ENCODE assay signal across 11 cellular contexts in genomic region chr16:29156511-29156910, GRCh38.
DNase-seq lines count a peak whose midpoint lies in the region; ATAC-seq and TF ChIP-seq lines count a peak whose summit lies in the region.
"Had no signal": no experiment of that assay in that cellular context is flagged by ENCODE, and none has a peak within 500 bp of the region (broad histone marks: within the 10 kb centered on the region; RNA-seq: fewer than 3 reads in every experiment).

No MANE protein-coding gene starts in this region.

- POLR2A ChIA-PET in CD4-positive, alpha-beta memory T cell (lab: Charles Lee; ENCODE audit: partially characterized antibody): no interaction called here
- POLR2A ChIA-PET in RWPE1 (lab: Yijun Ruan, JAX; ENCODE audit: low non-redundant PET): no interaction called here

- H3K36me3 Mint-ChIP-seq in CD4-positive, alpha-beta memory T cell: peaks cover 17 to 18% of the 10 kb centered on the region in 2 donors
- no peaks in the 10 kb centered on the region for H3K36me3 Mint-ChIP-seq in osteocyte (ENCODE audit: unreplicated experiment)

- no peak for TF ChIP-seq CTCF in RWPE1 (conservative IDR thresholded peaks at IDR 0.05; ENCODE audit: low read depth)
- TF ChIP-seq CTCF in osteocyte (IDR thresholded peaks at IDR 0.05): no peak
- TF ChIP-seq CTCF in GM13977 (IDR thresholded peaks at IDR 0.05; ENCODE audit: extremely low read depth, insufficient read depth, missing control alignments): no peak
- TF ChIP-seq CTCF in GM10266 (IDR thresholded peaks at IDR 0.05; ENCODE audit: control insufficient read depth, insufficient read depth, low read depth, missing control alignments): no peak

- peaks cover 10 to 47% (median 20%) of the 10 kb centered on the region in 4 donors for H3K4me1 Mint-ChIP-seq in CD4-positive, alpha-beta memory T cell
- H3K4me1 Mint-ChIP-seq in osteocyte (ENCODE audit: unreplicated experiment): peaks cover 53% of the 10 kb centered on the region

- ATAC-seq in GM21619 (IDR thresholded peaks at IDR 0.05; ENCODE audit: unreplicated experiment) (no peak), HG03442 (IDR thresholded peaks at IDR 0.05; ENCODE audit: unreplicated experiment) (no peak)
- ATAC-seq: K562 had no signal

- H3K36me3 ChIP-seq in CD4-positive, alpha-beta memory T cell (ENCODE audit: insufficient read depth, low read length): no peaks in the 10 kb centered on the region
- no peaks in the 10 kb centered on the region for H3K36me3 ChIP-seq in esophagus (ENCODE audit: control insufficient read depth in 2 of 2, insufficient read depth in 2 of 2, low read length in 1 of 2)

- H3K9me3 ChIP-seq in CD4-positive, alpha-beta memory T cell (ENCODE audit: control insufficient read depth in 1 of 2, low read length in 2 of 2): no peaks in the 10 kb centered on the region
- no peaks in the 10 kb centered on the region for H3K9me3 ChIP-seq in esophagus (ENCODE audit: control insufficient read depth in 2 of 2, insufficient read depth in 1 of 2, low read depth in 1 of 2, low read length in 1 of 2)

- CTCF ChIA-PET in CD4-positive, alpha-beta memory T cell (lab: Charles Lee; ENCODE audit: partially characterized antibody): no interaction called here
- CTCF ChIA-PET in RWPE1 (lab: Yijun Ruan, JAX): no interaction called here

- no peak overlapping the region for H3K27ac ChIP-seq in CD4-positive, alpha-beta memory T cell (ENCODE audit: low read depth, low read length)
- H3K27ac ChIP-seq in RWPE1 (peak overlapping the region; percentile 92), esophagus (ENCODE audit: low read depth in 2 of 2, low read length in 1 of 2) (peak overlapping the region; percentile 14 to 17)

- intact Hi-C loops in CD4-positive, alpha-beta memory T cell (cut with micrococcal nuclease): no loop called here

- no peak for DNase-seq in CD4-positive, alpha-beta memory T cell
- DNase-seq in RWPE1 (ENCODE audit: low spot score) (no peak), osteocyte (ENCODE audit: extremely low spot score, unreplicated experiment) (no peak), GM13977 (ENCODE audit: low spot score) (no peak), GM10266 (ENCODE audit: extremely low spot score) (no peak)
- DNase-seq: DND-41, NCI-H82 had no signal

- H3K4me1 ChIP-seq in CD4-positive, alpha-beta memory T cell (ENCODE audit: insufficient read depth, low read length): no peaks in the 10 kb centered on the region
- H3K4me1 ChIP-seq in esophagus (ENCODE audit: control insufficient read depth in 2 of 2, insufficient read depth in 2 of 2, low read length in 1 of 2): peaks cover 0 to 2% of the 10 kb centered on the region in 2 donors

- no peak overlapping the region for H3K4me3 ChIP-seq in CD4-positive, alpha-beta memory T cell (ENCODE audit: low read length in 2 of 2)
- no peak overlapping the region for H3K4me3 ChIP-seq in esophagus (ENCODE audit: low read depth in 1 of 2, low read length in 2 of 2)
- H3K4me3 ChIP-seq: K562 had no signal

- H3K9me3 Mint-ChIP-seq in CD4-positive, alpha-beta memory T cell: no peaks in the 10 kb centered on the region
- no peaks in the 10 kb centered on the region for H3K9me3 Mint-ChIP-seq in osteocyte (ENCODE audit: unreplicated experiment)

- in situ Hi-C loops in GM13977 (cut with MboI; ENCODE audit: low pct_unique_long_range_greater_than_20kb, low sequenced_read_pairs, unreplicated experiment): no loop called here

- H3K27me3 ChIP-seq in CD4-positive, alpha-beta memory T cell (ENCODE audit: insufficient read depth, low read length): no peaks in the 10 kb centered on the region
- H3K27me3 ChIP-seq in esophagus (ENCODE audit: control insufficient read depth in 1 of 2, insufficient read depth in 2 of 2, low read length in 2 of 2): no peaks in the 10 kb centered on the region

- H3K4me3 Mint-ChIP-seq in CD4-positive, alpha-beta memory T cell: peak overlapping the region in 1 of 8 donors; percentile 17
- H3K4me3 Mint-ChIP-seq in osteocyte (ENCODE audit: unreplicated experiment): peak overlapping the region; percentile 12

- no peaks in the 10 kb centered on the region for H3K27me3 Mint-ChIP-seq in CD4-positive, alpha-beta memory T cell
- H3K27me3 Mint-ChIP-seq in osteocyte (ENCODE audit: unreplicated experiment): no peaks in the 10 kb centered on the region

- WGBS in esophagus, 2 donors: 66 to 72% methylated on average over 11 of the region's 11 CpGs

- H3K27ac Mint-ChIP-seq in CD4-positive, alpha-beta memory T cell: peak overlapping the region; percentile 57 to 94 (median 84)
- H3K27ac Mint-ChIP-seq in osteocyte (ENCODE audit: unreplicated experiment): peak overlapping the region; percentile 100
